13 cellular contexts compared by ENCODE assay signal in genomic region chr7:132270517-132270916, GRCh38.
DNase-seq lines count a peak whose midpoint lies in the region; ATAC-seq, FAIRE-seq and TF ChIP-seq lines count a peak whose summit lies in the region.
"Had no signal": no experiment of that assay in that cellular context is flagged by ENCODE, and none has a peak within 500 bp of the region (broad histone marks: within the 10 kb centered on the region; RNA-seq: fewer than 3 reads in every experiment).

No MANE protein-coding gene starts in this region.

- no peak for FAIRE-seq in small intestine (lab: Jason Lieb, UNC)
- FAIRE-seq: D721Med had no signal

- intact Hi-C loops in Right ventricle myocardium inferior (cut with DNase I), result no loop called here

- H3K9me3 ChIP-seq in cardiac muscle cell (ENCODE audit: low read depth) (no peaks in the 10 kb centered on the region), small intestine (ENCODE audit: control insufficient read depth, low read depth) (no peaks in the 10 kb centered on the region)
- H3K9me3 ChIP-seq: prostate gland had no signal

- DNase-seq in cardiac muscle cell (ENCODE audit: low read depth in 1 of 2, low spot score in 1 of 2) (peak; percentile 37 to 71), Right ventricle myocardium inferior (ENCODE audit: missing footprints) (no peak), RPMI8226 (peak; percentile 31), fibroblast of peridontal ligament (ENCODE audit: extremely low read depth) (peak; percentile 18), small intestine (peak; percentile 4), NCI-H226 (no peak), NCI-H128 (lab: John Stamatoyannopoulos, UW; ENCODE audit: unreplicated experiment) (no peak)
- DNase-seq in activated T-cell treated with anti-CD3 and anti-CD28 coated beads, Interleukin-2, amount 50 U/mL, for 1 hour, result no peak
- DNase-seq: activated CD8-positive, alpha-beta memory T cell treated with anti-CD3 and anti-CD28 coated beads for 24 hours; activated effector memory CD4-positive, alpha-beta T cell treated with anti-CD3 and anti-CD28 coated beads, Interleukin-2, amount 50 U/mL, for 16 hours; GOT3 had no signal

- WGBS in small intestine, 3 donors, result 9 to 29% (median 15%) methylated on average over 2 of the region's 2 CpGs

- H3K27me3 ChIP-seq in cardiac muscle cell (peaks cover 12% of the 10 kb centered on the region), small intestine (ENCODE audit: control insufficient read depth in 2 of 2, insufficient read depth in 2 of 2, low read length in 2 of 2) (peaks cover 0 to under 1% of the 10 kb centered on the region in 2 donors)

- no peaks in the 10 kb centered on the region for H3K4me1 ChIP-seq in cardiac muscle cell (ENCODE audit: low read depth)
- H3K4me1 ChIP-seq in small intestine (ENCODE audit: control insufficient read depth in 2 of 2, insufficient read depth in 1 of 2, low read depth in 1 of 2, low read length in 1 of 2), result no peaks in the 10 kb centered on the region
- H3K4me1 ChIP-seq: prostate gland had no signal

- no peak overlapping the region for H3K4me3 ChIP-seq in cardiac muscle cell
- H3K4me3 ChIP-seq in small intestine (ENCODE audit: low read depth in 1 of 2, low read length in 2 of 2), result no peak overlapping the region
- H3K4me3 ChIP-seq: prostate gland had no signal

- TF ChIP-seq CTCF in cardiac muscle cell (IDR thresholded peaks at IDR 0.05; ENCODE audit: low read depth, low read length), result no peak

- H3K36me3 ChIP-seq in cardiac muscle cell (no peaks in the 10 kb centered on the region), small intestine (ENCODE audit: control insufficient read depth in 2 of 2, insufficient read depth in 2 of 2, low read length in 2 of 2) (no peaks in the 10 kb centered on the region)
- H3K36me3 ChIP-seq: prostate gland had no signal

- H3K27ac ChIP-seq in cardiac muscle cell, result no peak overlapping the region
- no peak overlapping the region for H3K27ac ChIP-seq in small intestine (ENCODE audit: low read depth in 1 of 2, low read length in 1 of 2)
- H3K27ac ChIP-seq: prostate gland had no signal

- ATAC-seq in Right ventricle myocardium inferior, result no peak

Comparison
In these comparisons a context has a peak if more than half of its experiments do, and no peak if none do; other contexts are left out.
1. DNase-seq: peak in cardiac muscle cell (2 of 2), RPMI8226 (single experiment), fibroblast of peridontal ligament (single experiment) and small intestine (single experiment); none in Right ventricle myocardium inferior (single experiment), activated T-cell treated with anti-CD3 and anti-CD28 coated beads, Interleukin-2, amount 50 U/mL, for 1 hour (single experiment), NCI-H226 (single experiment) and NCI-H128 (single experiment).